In genomic region chr17:12644623-12645022, GRCh38 we compare ENCODE assay signal across 19 cellular contexts. TPM values are rescaled to one million over a fixed set of nuclear protein-coding genes. Genes with fewer than 3 reads are reported as not detected.
"Had no signal": no experiment of that assay in that cellular context is flagged by ENCODE, and none has a peak within 500 bp of the region (broad histone marks: within the 10 kb centered on the region; RNA-seq: fewer than 3 reads in every experiment).

No MANE protein-coding gene starts in this region.

- H3K9me3 ChIP-seq: esophagus squamous epithelium, mucosa of descending colon, stomach, thoracic aorta, transverse colon had no signal

- H3K4me1 ChIP-seq: esophagus squamous epithelium, transverse colon had no signal

- H3K4me1 Mint-ChIP-seq: naive thymus-derived CD8-positive, alpha-beta T cell had no signal

- H3K36me3 ChIP-seq: esophagus squamous epithelium, stomach, thoracic aorta, transverse colon had no signal

- H3K27me3 ChIP-seq: stomach, transverse colon had no signal

- H3K27ac Mint-ChIP-seq: dendritic cell treated with granulocyte-macrophage colony-stimulating factor and Interleukin-4, amounts not matched to agents 40 ng/mL and 50 ng/mL, for 4 days; effector memory CD8-positive, alpha-beta T cell; naive thymus-derived CD8-positive, alpha-beta T cell had no signal

- H3K27ac ChIP-seq: esophagus squamous epithelium, stomach, thoracic aorta, transverse colon had no signal

- FAIRE-seq: colon, islet of Langerhans had no signal

- H3K4me3 ChIP-seq: esophagus squamous epithelium, mucosa of descending colon, stomach, thoracic aorta, transverse colon had no signal

- ATAC-seq: effector memory CD8-positive, alpha-beta T cell; mucosa of descending colon; naive thymus-derived CD8-positive, alpha-beta T cell; sciatic nerve had no signal

- H3K36me3 Mint-ChIP-seq: naive thymus-derived CD8-positive, alpha-beta T cell had no signal

- H3K9me3 Mint-ChIP-seq: dendritic cell treated with granulocyte-macrophage colony-stimulating factor and Interleukin-4, amounts not matched to agents 40 ng/mL and 50 ng/mL, for 4 days had no signal

- DNase-seq: effector memory CD8-positive, alpha-beta T cell; esophagus squamous epithelium; foreskin fibroblast; kidney glomerular epithelial cell; mammary epithelial cell; mucosa of descending colon; naive thymus-derived CD8-positive, alpha-beta T cell; posterior cingulate gyrus; stimulated activated naive CD4-positive, alpha-beta T cell; stomach; substantia nigra; transverse colon had no signal

- H3K27me3 Mint-ChIP-seq: dendritic cell treated with granulocyte-macrophage colony-stimulating factor and Interleukin-4, amounts not matched to agents 40 ng/mL and 50 ng/mL, for 4 days had no signal

- H3K4me3 Mint-ChIP-seq: dendritic cell treated with granulocyte-macrophage colony-stimulating factor and Interleukin-4, amounts not matched to agents 40 ng/mL and 50 ng/mL, for 4 days; effector memory CD8-positive, alpha-beta T cell; naive thymus-derived CD8-positive, alpha-beta T cell had no signal

RNA-seq across cellular contexts. Expression of gene MYOCD, which starts 21.1 kb away (rescaled TPM):
- total RNA-seq: mammary epithelial cell; naive thymus-derived CD8-positive, alpha-beta T cell; pulmonary artery endothelial cell had no signal
- polyA plus RNA-seq: mammary epithelial cell; naive thymus-derived CD8-positive, alpha-beta T cell; neural cell had no signal
